ENCODE assay signal across 1 cellular context in genomic region chr9:129810116-129810515, GRCh38.
TF ChIP-seq lines count a peak whose summit lies in the region.

No MANE protein-coding gene starts in this region.

TF ChIP-seq in WTC11, 78 proteins besides CTCF, POLR2A, EP300 and RAD21 (continued from another document):
- TF ChIP-seq ARID4B (CRISPR knock-in tag; IDR thresholded peaks at IDR 0.05; ENCODE audit: borderline replicate concordance) (no peak), NFE2L1 (CRISPR knock-in tag; IDR thresholded peaks at IDR 0.05) (no peak), FOXP4 (CRISPR knock-in tag; IDR thresholded peaks at IDR 0.05) (no peak), JUN (CRISPR knock-in tag; IDR thresholded peaks at IDR 0.05) (no peak), ZNF423 (CRISPR knock-in tag; IDR thresholded peaks at IDR 0.05) (no peak), ESRRA (CRISPR knock-in tag; IDR thresholded peaks at IDR 0.05; ENCODE audit: borderline replicate concordance) (no peak), IRF2 (CRISPR knock-in tag; IDR thresholded peaks at IDR 0.05; ENCODE audit: borderline replicate concordance, low read depth) (no peak), ERG (CRISPR knock-in tag; IDR thresholded peaks at IDR 0.05) (no peak), ATF2 (CRISPR knock-in tag; IDR thresholded peaks at IDR 0.05; ENCODE audit: borderline replicate concordance, low read depth) (no peak), ZNF512 (CRISPR knock-in tag; IDR thresholded peaks at IDR 0.05; ENCODE audit: borderline replicate concordance) (no peak), HMGA2 (CRISPR knock-in tag; IDR thresholded peaks at IDR 0.05) (no peak), ZNF121 (CRISPR knock-in tag; IDR thresholded peaks at IDR 0.05) (no peak)
TF ChIP-seq in WTC11: peak in this region for 0.
